8 cellular contexts compared by ENCODE assay signal in the genomic region with DNA sequence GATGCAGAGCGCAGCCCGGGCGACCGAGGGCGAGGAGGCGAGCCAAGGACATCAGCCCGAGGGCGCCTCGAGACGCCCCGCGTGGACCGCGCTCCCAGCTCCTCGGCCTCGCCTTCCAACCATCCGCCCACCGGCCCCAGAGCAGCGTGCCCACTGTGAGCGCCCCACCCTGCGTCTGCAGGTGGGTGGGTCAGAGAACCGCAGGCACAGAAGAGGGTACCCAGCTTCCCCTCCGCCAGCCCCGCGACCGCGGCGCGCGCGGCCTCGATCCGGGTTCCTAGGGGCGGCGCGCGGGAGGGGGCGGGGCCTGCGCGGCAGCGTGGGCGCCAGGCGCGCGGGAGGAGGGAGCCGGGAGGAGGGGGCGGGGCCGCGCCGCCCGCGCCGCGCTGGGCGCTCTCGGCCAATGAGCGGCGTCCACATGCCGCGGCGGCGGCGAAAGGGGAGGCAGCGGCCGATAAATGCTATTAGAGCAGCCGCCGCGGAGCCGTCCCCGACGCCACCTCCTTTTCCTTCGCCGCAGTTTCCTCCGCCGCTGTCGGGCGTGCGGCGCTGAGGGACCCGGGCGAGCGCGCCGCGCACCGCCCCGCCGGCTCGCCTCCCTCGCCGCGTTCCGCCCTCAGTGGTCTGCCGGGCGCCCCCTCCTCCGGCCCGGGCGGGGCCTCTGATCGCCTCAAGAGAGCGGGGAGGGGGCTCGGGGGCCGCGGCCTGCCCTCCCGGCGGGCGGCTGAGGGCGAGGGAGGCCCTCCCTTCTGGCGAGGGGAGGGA. TPM values are rescaled to one million over a fixed set of nuclear protein-coding genes. Genes with fewer than 3 reads are reported as not detected.
DNase-seq lines count a peak whose midpoint lies in the region; TF ChIP-seq lines count a peak whose summit lies in the region.

A gene (plus strand): TSS at position 464 of the 765 bp plus-strand sequence. CDS start 543 bp downstream, outside the sequence.

- H3K4me1 Mint-ChIP-seq in activated naive CD4-positive, alpha-beta T cell treated with anti-CD3 and anti-CD28 coated beads for 36 hours (ENCODE audit: low read depth), result peaks cover 43% of the 10 kb centered on the region

- H3K27me3 ChIP-seq in GM06990 (replicated peaks; ENCODE audit: control insufficient read depth, insufficient read depth, low read length), result no peaks in the 10 kb centered on the region

- H3K27ac ChIP-seq in SK-N-MC (peak within 1 kb of the TSS; percentile 82), substantia nigra (ENCODE audit: low read depth, low read length, poor library complexity, severe bottlenecking) (peak within 1 kb of the TSS; percentile 95)

- H3K4me3 Mint-ChIP-seq in activated naive CD4-positive, alpha-beta T cell treated with anti-CD3 and anti-CD28 coated beads for 36 hours, result peak within 1 kb of the TSS; percentile 90

- H3K27ac Mint-ChIP-seq in activated naive CD4-positive, alpha-beta T cell treated with anti-CD3 and anti-CD28 coated beads for 36 hours, result peak within 1 kb of the TSS; percentile 87

- peaks cover 34% of the 10 kb centered on the region for H3K36me3 Mint-ChIP-seq in activated naive CD4-positive, alpha-beta T cell treated with anti-CD3 and anti-CD28 coated beads for 36 hours (ENCODE audit: low read depth)

- no peak for TF ChIP-seq CTCF in GM06990 (IDR thresholded peaks at IDR 0.05; ENCODE audit: insufficient read depth, low read length, poor library complexity, severe bottlenecking)
- no peak for TF ChIP-seq CTCF in HFF-Myc (IDR thresholded peaks at IDR 0.05; ENCODE audit: low read depth, low read length, missing control alignments)
- no peak for TF ChIP-seq CTCF in NB4 (IDR thresholded peaks at IDR 0.05; ENCODE audit: low read depth, low read length)

- intact Hi-C loops in activated naive CD4-positive, alpha-beta T cell treated with anti-CD3 and anti-CD28 coated beads for 36 hours (cut with micrococcal nuclease), result loop anchor here (1.0 to 5.0 kb wide), 11 partner anchors 32 to 776 kb away; a partner anchor contains a TSS

- peak within 1 kb of the TSS; percentile 91 for H3K9ac ChIP-seq in SK-N-MC (ENCODE audit: insufficient read length)

- H3K27me3 Mint-ChIP-seq in activated naive CD4-positive, alpha-beta T cell treated with anti-CD3 and anti-CD28 coated beads for 36 hours (ENCODE audit: low read depth), result no peaks in the 10 kb centered on the region

- no peaks in the 10 kb centered on the region for H3K9me3 Mint-ChIP-seq in activated naive CD4-positive, alpha-beta T cell treated with anti-CD3 and anti-CD28 coated beads for 36 hours

- CTCF ChIA-PET in activated naive CD4-positive, alpha-beta T cell treated with anti-CD3 and anti-CD28 coated beads for 36 hours (lab: Charles Lee), result interaction anchor here (0.6 kb wide), 1 partner anchor 223 kb away, joined by 3 read pairs; no protein-coding TSS in a partner anchor

- TF ChIP-seq POLR2A in NB4 (IDR thresholded peaks at IDR 0.05; ENCODE audit: extremely low read depth, insufficient read length), result peak; percentile 86

- H3K4me3 ChIP-seq in GM06990 (replicated peaks; ENCODE audit: low read depth, low read length), result peak within 1 kb of the TSS; percentile 97
- H3K4me3 ChIP-seq in HFF-Myc (replicated peaks; ENCODE audit: low read depth, low read length), result peak within 1 kb of the TSS; percentile 93
- H3K4me3 ChIP-seq in NB4 (ENCODE audit: low read depth, low read length), result peak within 1 kb of the TSS; percentile 79
- H3K4me3 ChIP-seq in SK-N-MC, result peak within 1 kb of the TSS; percentile 97

- H3K36me3 ChIP-seq in GM06990 (ENCODE audit: control insufficient read depth, insufficient read depth, low read length) (peaks cover 2% of the 10 kb centered on the region; the same call in 1 of the 2 replicates), SK-N-MC (ENCODE audit: insufficient read depth, low read length) (peaks cover 38% of the 10 kb centered on the region)

- DNase-seq in GM06990 (ENCODE audit: extremely low read depth, insufficient read length), result peak; percentile 95
- DNase-seq in HFF-Myc (ENCODE audit: extremely low read depth, low read depth), result no peak
- DNase-seq in NB4 (ENCODE audit: low read depth), result peak; percentile 96
- no peak for DNase-seq in SK-N-MC (ENCODE audit: low read depth, low spot score)
- DNase-seq in activated naive CD4-positive, alpha-beta T cell treated with anti-CD3 and anti-CD28 coated beads for 36 hours, result peak; percentile 89
- peak; percentile 97 for DNase-seq in germinal center (ENCODE audit: low spot score)
- peak in 55 of 56 donors; percentile 26 to 92 (median 81) for DNase-seq in nucleus accumbens (lab: John Stamatoyannopoulos, UW)
- peak; percentile 21 to 95 (median 81) for DNase-seq in substantia nigra (lab: John Stamatoyannopoulos, UW)

- H3K9me3 ChIP-seq in SK-N-MC (ENCODE audit: low read depth, low read length), result no peaks in the 10 kb centered on the region

RNA-seq across cellular contexts. Expression of the gene that starts here (rescaled TPM):
- 10 to 100 TPM; 95.5 to 98.6 TPM for total RNA-seq in activated naive CD4-positive, alpha-beta T cell treated with anti-CD3 and anti-CD28 coated beads for 36 hours

Comparison
In these comparisons a context has a peak if more than half of its experiments do, and no peak if none do; other contexts are left out.
1. DNase-seq: peak in GM06990 (single experiment), NB4 (single experiment), activated naive CD4-positive, alpha-beta T cell treated with anti-CD3 and anti-CD28 coated beads for 36 hours (single experiment), germinal center (single experiment), nucleus accumbens (55 of 56) and substantia nigra (49 of 49); none in HFF-Myc (single experiment) and SK-N-MC (single experiment).
2. Peak in every context shown above with its lines, with median percentiles within 50 percentile points of each other: H3K4me3 ChIP-seq.